Comparison of ENCODE assay signal across 9 cellular contexts in genomic region chr4:62644372-62644771, GRCh38.
DNase-seq lines count a peak whose midpoint lies in the region; ATAC-seq, FAIRE-seq and TF ChIP-seq lines count a peak whose summit lies in the region.
"Had no signal": no experiment of that assay in that cellular context is flagged by ENCODE, and none has a peak within 500 bp of the region (broad histone marks: within the 10 kb centered on the region; RNA-seq: fewer than 3 reads in every experiment).

No MANE protein-coding gene starts in this region.

- no peaks in the 10 kb centered on the region for H3K36me3 Mint-ChIP-seq in astrocyte (ENCODE audit: low read depth, unreplicated experiment)
- H3K36me3 Mint-ChIP-seq in stimulated activated effector memory CD8-positive, alpha-beta T cell treated with anti-CD3 and anti-CD28 coated beads, Interleukin-12 subunit alpha, Interleukin-12 subunit beta, amount 100 ng/mL, for 72 hours = no peaks in the 10 kb centered on the region

- H3K9me3 Mint-ChIP-seq in astrocyte (ENCODE audit: unreplicated experiment) = no peaks in the 10 kb centered on the region
- H3K9me3 Mint-ChIP-seq in stimulated activated effector memory CD8-positive, alpha-beta T cell treated with anti-CD3 and anti-CD28 coated beads, Interleukin-12 subunit alpha, Interleukin-12 subunit beta, amount 100 ng/mL, for 72 hours = peaks cover 30% of the 10 kb centered on the region

- H4K20me1 ChIP-seq in astrocyte (ENCODE audit: insufficient read depth, low read length) = no peaks in the 10 kb centered on the region

- H2AFZ ChIP-seq in astrocyte (ENCODE audit: low read depth, low read length) = no peak overlapping the region

- intact Hi-C loops in mucosa of descending colon (cut with DNase I, micrococcal nuclease) = no loop called here

- H3K9me3 ChIP-seq in astrocyte (ENCODE audit: insufficient read depth, low read depth, low read length) (no peaks in the 10 kb centered on the region), mucosa of descending colon (no peaks in the 10 kb centered on the region)

- no peak overlapping the region for H3K27ac ChIP-seq in astrocyte (ENCODE audit: low read depth, low read length)

- H3K36me3 ChIP-seq in astrocyte (ENCODE audit: insufficient read depth, low read length) (no peaks in the 10 kb centered on the region), mucosa of descending colon (ENCODE audit: low read depth) (no peaks in the 10 kb centered on the region)

- H3K4me3 ChIP-seq in astrocyte (ENCODE audit: insufficient read depth, low read depth, low read length) = no peak overlapping the region
- H3K4me3 ChIP-seq in mucosa of descending colon = no peak overlapping the region

- H3K27me3 Mint-ChIP-seq in astrocyte (ENCODE audit: low read depth, unreplicated experiment) = no peaks in the 10 kb centered on the region

- H3K27me3 ChIP-seq in astrocyte (ENCODE audit: insufficient read depth, low read length) = no peaks in the 10 kb centered on the region

- H3K4me3 Mint-ChIP-seq in astrocyte (ENCODE audit: unreplicated experiment) = no peak overlapping the region
- H3K4me3 Mint-ChIP-seq in stimulated activated effector memory CD8-positive, alpha-beta T cell treated with anti-CD3 and anti-CD28 coated beads, Interleukin-12 subunit alpha, Interleukin-12 subunit beta, amount 100 ng/mL, for 72 hours = no peak overlapping the region

- ATAC-seq in mucosa of descending colon = peak; percentile 26
- ATAC-seq in GM19324 (IDR thresholded peaks at IDR 0.05; ENCODE audit: low FRiP score, unreplicated experiment) = no peak
- ATAC-seq in HG03139 (IDR thresholded peaks at IDR 0.05; ENCODE audit: unreplicated experiment) = no peak
- no peak for ATAC-seq in stimulated activated effector memory CD8-positive, alpha-beta T cell treated with anti-CD3 and anti-CD28 coated beads, Interleukin-12 subunit alpha, Interleukin-12 subunit beta, amount 100 ng/mL, for 72 hours

- no peak overlapping the region for H3K27ac Mint-ChIP-seq in astrocyte (ENCODE audit: unreplicated experiment)
- no peak overlapping the region for H3K27ac Mint-ChIP-seq in stimulated activated effector memory CD8-positive, alpha-beta T cell treated with anti-CD3 and anti-CD28 coated beads, Interleukin-12 subunit alpha, Interleukin-12 subunit beta, amount 100 ng/mL, for 72 hours

- H3K4me2 ChIP-seq in astrocyte (ENCODE audit: low read length) = no peak overlapping the region

- peak; percentile 32 for DNase-seq in H4 (ENCODE audit: low spot score)
- DNase-seq in NCI-H345 (lab: John Stamatoyannopoulos, UW) = peak; percentile 16
- peak; percentile 0 for DNase-seq in astrocyte (ENCODE audit: low read depth)
- peak in 1 of 3 donors; percentile 61 for DNase-seq in mucosa of descending colon
- no peak for DNase-seq in stimulated activated naive CD4-positive, alpha-beta T cell (lab: John Stamatoyannopoulos, UW)
- no peak for DNase-seq in stimulated activated effector memory CD8-positive, alpha-beta T cell treated with anti-CD3 and anti-CD28 coated beads, Interleukin-12 subunit alpha, Interleukin-12 subunit beta, amount 100 ng/mL, for 72 hours (ENCODE audit: low spot score in 2 of 2)

- no peak overlapping the region for H3K9ac ChIP-seq in astrocyte (ENCODE audit: low read length)

- peak; percentile 47 for FAIRE-seq in astrocyte (lab: Jason Lieb, UNC)
- FAIRE-seq: islet of Langerhans had no signal

- H3K4me1 ChIP-seq in astrocyte (ENCODE audit: insufficient read depth, low read length) = no peaks in the 10 kb centered on the region
- H3K4me1 ChIP-seq in mucosa of descending colon (ENCODE audit: low read depth) = no peaks in the 10 kb centered on the region

- H3K79me2 ChIP-seq in astrocyte (ENCODE audit: insufficient read depth, low read length) = no peaks in the 10 kb centered on the region

- peak; percentile 20 for TF ChIP-seq CTCF in astrocyte (IDR thresholded peaks at IDR 0.05; ENCODE audit: insufficient read depth, low read depth, low read length)
- TF ChIP-seq CTCF in mucosa of descending colon (IDR thresholded peaks at IDR 0.05) = no peak

- H3K4me1 Mint-ChIP-seq in astrocyte (ENCODE audit: low read depth, unreplicated experiment) = peaks cover 3% of the 10 kb centered on the region
- H3K4me1 Mint-ChIP-seq in stimulated activated effector memory CD8-positive, alpha-beta T cell treated with anti-CD3 and anti-CD28 coated beads, Interleukin-12 subunit alpha, Interleukin-12 subunit beta, amount 100 ng/mL, for 72 hours = no peaks in the 10 kb centered on the region

Comparison
In these comparisons a context has a peak if more than half of its experiments do, and no peak if none do; other contexts are left out.
1. DNase-seq: peak in H4 (single experiment), NCI-H345 (single experiment) and astrocyte (single experiment); none in stimulated activated naive CD4-positive, alpha-beta T cell (0 of 6) and stimulated activated effector memory CD8-positive, alpha-beta T cell treated with anti-CD3 and anti-CD28 coated beads, Interleukin-12 subunit alpha, Interleukin-12 subunit beta, amount 100 ng/mL, for 72 hours (0 of 2).